In genomic region chr1:54385727-54386022, GRCh38 we compare ENCODE assay signal across 18 cellular contexts. TPM values are rescaled to one million over a fixed set of nuclear protein-coding genes. Genes with fewer than 3 reads are reported as not detected.
DNase-seq lines count a peak whose midpoint lies in the region; ATAC-seq and TF ChIP-seq lines count a peak whose summit lies in the region.
"Had no signal": no experiment of that assay in that cellular context is flagged by ENCODE, and none has a peak within 500 bp of the region (broad histone marks: within the 10 kb centered on the region; RNA-seq: fewer than 3 reads in every experiment).

No MANE protein-coding gene starts in this region.

- peak overlapping the region; percentile 57 to 72 for H3K27ac ChIP-seq in breast epithelium
- peak overlapping the region; percentile 46 to 76 for H3K27ac ChIP-seq in ascending aorta
- H3K27ac ChIP-seq in transverse colon = peak overlapping the region; percentile 75 to 82 (median 79)
- peak overlapping the region in 1 of 2 donors; percentile 22 for H3K27ac ChIP-seq in aorta (ENCODE audit: low read depth in 1 of 2, low read length in 2 of 2)
- H3K27ac ChIP-seq: neutrophil, PC-9 had no signal

- no peak for TF ChIP-seq EP300 in transverse colon (IDR thresholded peaks at IDR 0.05; ENCODE audit: low read depth)

- no peaks in the 10 kb centered on the region for H3K27me3 Mint-ChIP-seq in MCF 10A (ENCODE audit: insufficient read depth, unreplicated experiment)
- H3K27me3 Mint-ChIP-seq in mesothelial cell of epicardium (ENCODE audit: low read depth) = no peaks in the 10 kb centered on the region
- H3K27me3 Mint-ChIP-seq in activated T-cell treated with anti-CD3 and anti-CD28 coated beads, Interleukin-2, amount 50 U/mL, for 24 hours = no peaks in the 10 kb centered on the region
- H3K27me3 Mint-ChIP-seq: activated naive CD8-positive, alpha-beta T cell treated with anti-CD3 and anti-CD28 coated beads, Interleukin-2, amount 50 U/mL, for 24 hours; IgD-negative memory B cell had no signal

- no peak for DNase-seq in breast epithelium (ENCODE audit: low spot score in 2 of 2)
- no peak for DNase-seq in MCF 10A (ENCODE audit: unreplicated experiment)
- DNase-seq in ascending aorta (ENCODE audit: low spot score in 2 of 2) = no peak
- DNase-seq in mesothelial cell of epicardium (ENCODE audit: low spot score in 2 of 2, unreplicated experiment in 2 of 2) = no peak
- DNase-seq in transverse colon = no peak
- DNase-seq in aorta = no peak
- no peak for DNase-seq in inferior parietal cortex (ENCODE audit: extremely low spot score)
- no peak for DNase-seq in activated T-cell treated with anti-CD3 and anti-CD28 coated beads, Interleukin-2, amount 50 U/mL, for 24 hours
- DNase-seq: activated CD4-positive, alpha-beta T cell treated with anti-CD3 and anti-CD28 coated beads, Interleukin-2, amount 50 U/mL, for 48 hours; activated naive CD8-positive, alpha-beta T cell treated with anti-CD3 and anti-CD28 coated beads, Interleukin-2, amount 50 U/mL, for 24 hours; mammary epithelial cell; NCI-H526; PC-9 had no signal

- peaks cover 0 to 6% of the 10 kb centered on the region in 2 donors for H3K4me1 ChIP-seq in breast epithelium
- H3K4me1 ChIP-seq in ascending aorta = peaks cover 0 to 15% of the 10 kb centered on the region in 2 donors
- peaks cover 17 to 35% (median 30%) of the 10 kb centered on the region in 4 donors for H3K4me1 ChIP-seq in transverse colon
- no peaks in the 10 kb centered on the region for H3K4me1 ChIP-seq in aorta (ENCODE audit: control insufficient read depth in 1 of 2, insufficient read depth in 2 of 2, low read length in 2 of 2)

- ATAC-seq in aorta (ENCODE audit: low FRiP score) = no peak
- ATAC-seq: activated naive CD8-positive, alpha-beta T cell treated with anti-CD3 and anti-CD28 coated beads, Interleukin-2, amount 50 U/mL, for 24 hours had no signal

- H3K9me3 Mint-ChIP-seq in MCF 10A (ENCODE audit: unreplicated experiment) = no peaks in the 10 kb centered on the region
- H3K9me3 Mint-ChIP-seq in mesothelial cell of epicardium = no peaks in the 10 kb centered on the region
- no peaks in the 10 kb centered on the region for H3K9me3 Mint-ChIP-seq in activated T-cell treated with anti-CD3 and anti-CD28 coated beads, Interleukin-2, amount 50 U/mL, for 24 hours
- H3K9me3 Mint-ChIP-seq: activated naive CD8-positive, alpha-beta T cell treated with anti-CD3 and anti-CD28 coated beads, Interleukin-2, amount 50 U/mL, for 24 hours; activated T-helper 1 cell treated with anti-CD3 and anti-CD28 coated beads, Interleukin-12 subunit alpha, Interleukin-12 subunit beta, Interleukin-2, Interleukin-4 antibody, amounts not matched to agents 30 ng/mL and 10 ng/mL and 1 ng/mL, durations not matched to agents 14 hours and 24 hours and 36 hours; CD14-positive monocyte; IgD-negative memory B cell had no signal

- H3K9me3 ChIP-seq in breast epithelium (no peaks in the 10 kb centered on the region), ascending aorta (no peaks in the 10 kb centered on the region), transverse colon (no peaks in the 10 kb centered on the region), aorta (ENCODE audit: control insufficient read depth, low read length) (no peaks in the 10 kb centered on the region)
- H3K9me3 ChIP-seq: neutrophil, tibial nerve had no signal

- no peak for TF ChIP-seq POLR2A in breast epithelium (IDR thresholded peaks at IDR 0.05)
- no peak for TF ChIP-seq POLR2A in transverse colon (IDR thresholded peaks at IDR 0.05)

- no TSS peak for BruUV-seq in MCF 10A (replicated peaks; lab: Mats Ljungman, UMichigan)

- TF ChIP-seq CTCF in breast epithelium (IDR thresholded peaks at IDR 0.05) (no peak), MCF 10A (IDR thresholded peaks at IDR 0.05; ENCODE audit: unreplicated experiment) (no peak), ascending aorta (IDR thresholded peaks at IDR 0.05) (no peak), mesothelial cell of epicardium (IDR thresholded peaks at IDR 0.05; ENCODE audit: unreplicated experiment) (no peak), transverse colon (IDR thresholded peaks at IDR 0.05) (no peak)

- WGBS in transverse colon (ENCODE audit: low coverage in 1 of 2), 2 donors = 79 to 100% methylated on average over 1 to 3 of the region's 3 CpGs
- 94 to 95% methylated on average over 3 of the region's 3 CpGs for WGBS in aorta, 2 donors

- H3K4me3 Mint-ChIP-seq in MCF 10A (ENCODE audit: unreplicated experiment) (no peak overlapping the region), mesothelial cell of epicardium (no peak overlapping the region)
- no peak overlapping the region for H3K4me3 Mint-ChIP-seq in activated T-cell treated with anti-CD3 and anti-CD28 coated beads, Interleukin-2, amount 50 U/mL, for 24 hours
- H3K4me3 Mint-ChIP-seq: activated naive CD8-positive, alpha-beta T cell treated with anti-CD3 and anti-CD28 coated beads, Interleukin-2, amount 50 U/mL, for 24 hours; activated T-helper 1 cell treated with anti-CD3 and anti-CD28 coated beads, Interleukin-12 subunit alpha, Interleukin-12 subunit beta, Interleukin-2, Interleukin-4 antibody, amounts not matched to agents 30 ng/mL and 10 ng/mL and 1 ng/mL, durations not matched to agents 14 hours and 24 hours and 36 hours; CD14-positive monocyte; IgD-negative memory B cell had no signal

- H3K36me3 Mint-ChIP-seq in MCF 10A (ENCODE audit: insufficient read depth, unreplicated experiment) (peaks cover 26% of the 10 kb centered on the region), mesothelial cell of epicardium (peaks cover 26% of the 10 kb centered on the region)
- H3K36me3 Mint-ChIP-seq in activated T-cell treated with anti-CD3 and anti-CD28 coated beads, Interleukin-2, amount 50 U/mL, for 24 hours (ENCODE audit: low read depth) = peaks cover 41% of the 10 kb centered on the region

- intact Hi-C loops in breast epithelium (cut with DNase I; ENCODE audit: low total_unique reads) = no loop called here
- intact Hi-C loops in MCF 10A (cut with micrococcal nuclease) = no loop called here
- intact Hi-C loops in ascending aorta (cut with DNase I) = no loop called here
- intact Hi-C loops in transverse colon (cut with DNase I; ENCODE audit: low total_unique reads) = no loop called here
- intact Hi-C loops in aorta (cut with DNase I) = no loop called here

- CTCF ChIA-PET in MCF 10A (lab: Yijun Ruan, JAX) = interaction anchor here (0.8 to 1.0 kb wide), 2 partner anchors 13 to 331 kb away, joined by 3 read pairs; no protein-coding TSS in a partner anchor

- POLR2A ChIA-PET in MCF 10A (lab: Yijun Ruan, JAX) = interaction anchor here (0.7 kb wide), 1 partner anchor 85 kb away, joined by 3 read pairs; no protein-coding TSS in a partner anchor

- H3K27me3 ChIP-seq in breast epithelium (no peaks in the 10 kb centered on the region), ascending aorta (no peaks in the 10 kb centered on the region), transverse colon (no peaks in the 10 kb centered on the region), aorta (ENCODE audit: control insufficient read depth in 1 of 2, insufficient read depth in 2 of 2, low read length in 1 of 2) (no peaks in the 10 kb centered on the region)
- H3K27me3 ChIP-seq: neutrophil, tibial nerve had no signal

- in situ Hi-C loops in transverse colon (cut with MboI; ENCODE audit: low pct_ligation_motif_present in 1 of 4, low pct_unique_long_range_greater_than_20kb in 1 of 4, low sequenced_read_pairs in 3 of 4) = loop anchor here in 1 of 4 donors (25.0 kb wide), 1 partner anchor 198 kb away; no protein-coding TSS in a partner anchor

- H3K4me3 ChIP-seq in breast epithelium (no peak overlapping the region), ascending aorta (no peak overlapping the region), transverse colon (no peak overlapping the region), aorta (ENCODE audit: low read length in 2 of 2) (no peak overlapping the region)
- H3K4me3 ChIP-seq: PC-9, tibial nerve had no signal

- H3K4me1 Mint-ChIP-seq in MCF 10A (ENCODE audit: insufficient read depth, unreplicated experiment) = no peaks in the 10 kb centered on the region
- H3K4me1 Mint-ChIP-seq in mesothelial cell of epicardium = peaks cover 22% of the 10 kb centered on the region
- H3K4me1 Mint-ChIP-seq in activated T-cell treated with anti-CD3 and anti-CD28 coated beads, Interleukin-2, amount 50 U/mL, for 24 hours (ENCODE audit: low read depth) = peaks cover 57% of the 10 kb centered on the region

- H3K36me3 ChIP-seq in breast epithelium (no peaks in the 10 kb centered on the region), ascending aorta (peaks cover 8 to 22% of the 10 kb centered on the region in 2 donors), transverse colon (peaks cover 0 to 3% (median 0%) of the 10 kb centered on the region in 4 donors), aorta (ENCODE audit: control insufficient read depth in 1 of 2, insufficient read depth in 2 of 2, low read length in 1 of 2) (no peaks in the 10 kb centered on the region)

- H3K27ac Mint-ChIP-seq in MCF 10A (ENCODE audit: low read depth, unreplicated experiment) (no peak overlapping the region), mesothelial cell of epicardium (peak overlapping the region; percentile 91)
- H3K27ac Mint-ChIP-seq in activated T-cell treated with anti-CD3 and anti-CD28 coated beads, Interleukin-2, amount 50 U/mL, for 24 hours = no peak overlapping the region
- H3K27ac Mint-ChIP-seq: activated naive CD8-positive, alpha-beta T cell treated with anti-CD3 and anti-CD28 coated beads, Interleukin-2, amount 50 U/mL, for 24 hours; activated T-helper 1 cell treated with anti-CD3 and anti-CD28 coated beads, Interleukin-12 subunit alpha, Interleukin-12 subunit beta, Interleukin-2, Interleukin-4 antibody, amounts not matched to agents 30 ng/mL and 10 ng/mL and 1 ng/mL, durations not matched to agents 14 hours and 24 hours and 36 hours had no signal

RNA-seq across cellular contexts. Expression of gene SSBP3, which starts 20.5 kb away (rescaled TPM):
- total RNA-seq in breast epithelium (10 to 100 TPM; 21.3 to 28.0 (median 25.6) TPM), MCF 10A (2022) (6.5 and 8.6 TPM in 2 replicates), ascending aorta (51.0 TPM), mesothelial cell of epicardium (171 to 188 TPM (median 172 TPM) in 3 replicates), transverse colon (100 to 1,000 TPM in 1 of 4 donors, 10 to 100 TPM in 3; 28.7 to 162 (median 37.0) TPM), aorta (10 to 100 TPM; 73.8 to 83.4 TPM)
- polyA plus RNA-seq in aorta = 10 to 100 TPM; 43.7 to 57.7 TPM
